11 cellular contexts compared by ENCODE assay signal in the genomic region with DNA sequence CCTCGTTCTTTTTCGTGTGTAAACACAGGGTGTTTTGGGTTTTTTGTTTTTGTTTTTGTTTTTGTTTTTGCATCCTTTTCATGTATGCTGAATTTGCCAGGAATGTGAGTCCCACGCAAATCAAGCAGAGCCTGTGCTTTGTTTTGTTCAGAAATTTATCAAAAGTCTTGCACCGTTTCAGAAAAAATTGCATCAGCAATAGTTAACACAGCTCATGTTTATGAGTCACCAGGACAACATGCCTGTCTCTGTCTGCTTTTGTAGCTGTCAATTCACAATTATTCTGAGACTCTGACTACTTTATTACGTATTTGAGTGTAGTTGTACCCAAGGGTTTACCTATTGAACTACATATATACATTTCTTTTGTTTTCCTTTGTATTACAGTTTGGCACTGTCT. TPM values are rescaled to one million over a fixed set of nuclear protein-coding genes. Genes with fewer than 3 reads are reported as not detected.
DNase-seq lines count a peak whose midpoint lies in the region; ATAC-seq and TF ChIP-seq lines count a peak whose summit lies in the region.
"Had no signal": no experiment of that assay in that cellular context is flagged by ENCODE, and none has a peak within 500 bp of the region (broad histone marks: within the 10 kb centered on the region; RNA-seq: fewer than 3 reads in every experiment).

No MANE protein-coding gene starts in this region.

- H3K36me3 ChIP-seq in BLaER1: peaks cover 10% of the 10 kb centered on the region
- H3K36me3 ChIP-seq in aorta (ENCODE audit: control insufficient read depth in 1 of 2, insufficient read depth in 2 of 2, low read length in 1 of 2): no peaks in the 10 kb centered on the region

- no peak overlapping the region for H3K4me3 Mint-ChIP-seq in activated T-helper 2 cell treated with anti-CD3 and anti-CD28 coated beads, Interferon-gamma antibody, Interleukin-2, Interleukin-4, amounts not matched to agents 10 μg/mL and 5 μg/mL and 100 μg/mL, durations not matched to agents 14 hours and 24 hours and 36 hours (ENCODE audit: low read depth)
- H3K4me3 Mint-ChIP-seq: natural killer cell treated with Interleukin-12 subunit alpha and Interleukin-12 subunit beta and Interleukin-15 and Interleukin-18, amount 100 ng/mL, for 72 hours; stimulated activated naive B cell treated with anti-CD40 and anti-IgM and Interleukin-4, amounts not matched to agents 10 μg/mL and 1 μg/mL and 100 μg/mL, for 72 hours had no signal

- TF ChIP-seq CTCF in foreskin fibroblast (IDR thresholded peaks at IDR 0.05; ENCODE audit: low read depth, low read length): no peak

- 0 out of 2 replicates have a peak overlapping the region, but pooled peaks have one; percentile 6 for H3K9ac ChIP-seq in BLaER1

- H3K9me3 ChIP-seq in BLaER1 (no peaks in the 10 kb centered on the region), aorta (ENCODE audit: control insufficient read depth, low read length) (no peaks in the 10 kb centered on the region)

- DNase-seq in HPDE6-E6E7 (ENCODE audit: extremely low spot score): peak; percentile 59
- no peak for DNase-seq in activated T-helper 2 cell treated with anti-CD3 and anti-CD28 coated beads, Interferon-gamma antibody, Interleukin-2, Interleukin-4, amounts not matched to agents 10 μg/mL and 5 μg/mL and 100 μg/mL, durations not matched to agents 14 hours and 24 hours and 36 hours (ENCODE audit: low spot score)
- peak; percentile 33 to 81 for DNase-seq in foreskin fibroblast
- no peak for DNase-seq in hypothalamus (lab: John Stamatoyannopoulos, UW)
- no peak for DNase-seq in NCI-H1694 (lab: John Stamatoyannopoulos, UW)
- no peak for DNase-seq in AG08396 (ENCODE audit: low spot score)
- DNase-seq in aorta: no peak
- DNase-seq: MM.1S; stimulated activated naive B cell treated with anti-CD40 and anti-IgM and Interleukin-4, amounts not matched to agents 10 μg/mL and 1 μg/mL and 100 μg/mL, for 72 hours had no signal

- H3K9me3 Mint-ChIP-seq in activated T-helper 2 cell treated with anti-CD3 and anti-CD28 coated beads, Interferon-gamma antibody, Interleukin-2, Interleukin-4, amounts not matched to agents 10 μg/mL and 5 μg/mL and 100 μg/mL, durations not matched to agents 14 hours and 24 hours and 36 hours: no peaks in the 10 kb centered on the region
- H3K9me3 Mint-ChIP-seq: natural killer cell treated with Interleukin-12 subunit alpha and Interleukin-12 subunit beta and Interleukin-15 and Interleukin-18, amount 100 ng/mL, for 72 hours had no signal

- intact Hi-C loops in activated T-helper 2 cell treated with anti-CD3 and anti-CD28 coated beads, Interferon-gamma antibody, Interleukin-2, Interleukin-4, amounts not matched to agents 10 μg/mL and 5 μg/mL and 100 μg/mL, durations not matched to agents 14 hours and 24 hours and 36 hours (cut with micrococcal nuclease): no loop called here
- intact Hi-C loops in aorta (cut with DNase I): loop anchor here in 1 of 2 donors (2.0 kb wide), 1 partner anchor 289 kb away; no protein-coding TSS in a partner anchor

- H3K27me3 Mint-ChIP-seq in activated T-helper 2 cell treated with anti-CD3 and anti-CD28 coated beads, Interferon-gamma antibody, Interleukin-2, Interleukin-4, amounts not matched to agents 10 μg/mL and 5 μg/mL and 100 μg/mL, durations not matched to agents 14 hours and 24 hours and 36 hours (ENCODE audit: low read depth): no peaks in the 10 kb centered on the region
- H3K27me3 Mint-ChIP-seq: natural killer cell treated with Interleukin-12 subunit alpha and Interleukin-12 subunit beta and Interleukin-15 and Interleukin-18, amount 100 ng/mL, for 72 hours; stimulated activated naive B cell treated with anti-CD40 and anti-IgM and Interleukin-4, amounts not matched to agents 10 μg/mL and 1 μg/mL and 100 μg/mL, for 72 hours had no signal

- 82 to 88% methylated on average over 5 of the region's 5 CpGs for WGBS in aorta, 2 donors

- ATAC-seq in aorta (ENCODE audit: low FRiP score): no peak
- ATAC-seq: stimulated activated naive B cell treated with anti-CD40 and anti-IgM and Interleukin-4, amounts not matched to agents 10 μg/mL and 1 μg/mL and 100 μg/mL, for 72 hours had no signal

- H3K27ac Mint-ChIP-seq in activated T-helper 2 cell treated with anti-CD3 and anti-CD28 coated beads, Interferon-gamma antibody, Interleukin-2, Interleukin-4, amounts not matched to agents 10 μg/mL and 5 μg/mL and 100 μg/mL, durations not matched to agents 14 hours and 24 hours and 36 hours: peak overlapping the region; percentile 40
- H3K27ac Mint-ChIP-seq: stimulated activated naive B cell treated with anti-CD40 and anti-IgM and Interleukin-4, amounts not matched to agents 10 μg/mL and 1 μg/mL and 100 μg/mL, for 72 hours had no signal

- H3K27ac ChIP-seq in BLaER1 (no peak overlapping the region), aorta (ENCODE audit: low read depth in 1 of 2, low read length in 2 of 2) (no peak overlapping the region)

- no peaks in the 10 kb centered on the region for H3K27me3 ChIP-seq in BLaER1
- no peaks in the 10 kb centered on the region for H3K27me3 ChIP-seq in aorta (ENCODE audit: control insufficient read depth in 1 of 2, insufficient read depth in 2 of 2, low read length in 1 of 2)

- H3K4me2 ChIP-seq in BLaER1: no peak overlapping the region

- no peaks in the 10 kb centered on the region for H4K20me1 ChIP-seq in BLaER1

- H3K4me1 Mint-ChIP-seq in activated T-helper 2 cell treated with anti-CD3 and anti-CD28 coated beads, Interferon-gamma antibody, Interleukin-2, Interleukin-4, amounts not matched to agents 10 μg/mL and 5 μg/mL and 100 μg/mL, durations not matched to agents 14 hours and 24 hours and 36 hours (ENCODE audit: low read depth): peaks cover 14% of the 10 kb centered on the region
- H3K4me1 Mint-ChIP-seq: stimulated activated naive B cell treated with anti-CD40 and anti-IgM and Interleukin-4, amounts not matched to agents 10 μg/mL and 1 μg/mL and 100 μg/mL, for 72 hours had no signal

- no peak overlapping the region for H3K4me3 ChIP-seq in BLaER1
- no peak overlapping the region for H3K4me3 ChIP-seq in foreskin fibroblast (ENCODE audit: low read depth in 1 of 2, low read length in 2 of 2)
- no peak overlapping the region for H3K4me3 ChIP-seq in aorta (ENCODE audit: low read length in 2 of 2)

- no peaks in the 10 kb centered on the region for H3K4me1 ChIP-seq in BLaER1
- no peaks in the 10 kb centered on the region for H3K4me1 ChIP-seq in aorta (ENCODE audit: control insufficient read depth in 1 of 2, insufficient read depth in 2 of 2, low read length in 2 of 2)

- peaks cover 13% of the 10 kb centered on the region for H3K36me3 Mint-ChIP-seq in activated T-helper 2 cell treated with anti-CD3 and anti-CD28 coated beads, Interferon-gamma antibody, Interleukin-2, Interleukin-4, amounts not matched to agents 10 μg/mL and 5 μg/mL and 100 μg/mL, durations not matched to agents 14 hours and 24 hours and 36 hours (ENCODE audit: low read depth)
- H3K36me3 Mint-ChIP-seq: natural killer cell treated with Interleukin-12 subunit alpha and Interleukin-12 subunit beta and Interleukin-15 and Interleukin-18, amount 100 ng/mL, for 72 hours had no signal

RNA-seq across cellular contexts. Expression of a gene that starts 38.3 kb away (rescaled TPM):
- 33.6 and 34.3 TPM in 2 replicates for total RNA-seq in activated T-helper 2 cell treated with anti-CD3 and anti-CD28 coated beads, Interferon-gamma antibody, Interleukin-2, Interleukin-4, amounts not matched to agents 10 μg/mL and 5 μg/mL and 100 μg/mL, durations not matched to agents 14 hours and 24 hours and 36 hours
- 10 to 100 TPM; 11.6 to 13.5 TPM for total RNA-seq in aorta
- polyA plus RNA-seq in aorta: 10 to 100 TPM; 13.7 to 14.4 TPM

RNA-seq across cellular contexts. Expression of a gene that starts 43.5 kb away (rescaled TPM):
- total RNA-seq in activated T-helper 2 cell treated with anti-CD3 and anti-CD28 coated beads, Interferon-gamma antibody, Interleukin-2, Interleukin-4, amounts not matched to agents 10 μg/mL and 5 μg/mL and 100 μg/mL, durations not matched to agents 14 hours and 24 hours and 36 hours: 18.3 and 19.2 TPM in 2 replicates
- 100 to 1,000 TPM; 183 to 222 TPM for total RNA-seq in aorta
- polyA plus RNA-seq in aorta: 10 to 100 TPM; 11.7 to 12.3 TPM

RNA-seq across cellular contexts. Expression of a gene that starts 50.4 kb away (rescaled TPM):
- 22.2 and 23.3 TPM in 2 replicates for total RNA-seq in activated T-helper 2 cell treated with anti-CD3 and anti-CD28 coated beads, Interferon-gamma antibody, Interleukin-2, Interleukin-4, amounts not matched to agents 10 μg/mL and 5 μg/mL and 100 μg/mL, durations not matched to agents 14 hours and 24 hours and 36 hours
- total RNA-seq in aorta: 10 to 100 TPM; 51.1 to 56.5 TPM
- polyA plus RNA-seq in aorta: 10 to 100 TPM; 17.4 to 23.1 TPM

Comparison
In these comparisons a context has a peak if more than half of its experiments do, and no peak if none do; other contexts are left out.
1. DNase-seq: peak in HPDE6-E6E7 (single experiment) and foreskin fibroblast (2 of 2); none in activated T-helper 2 cell treated with anti-CD3 and anti-CD28 coated beads, Interferon-gamma antibody, Interleukin-2, Interleukin-4, amounts not matched to agents 10 μg/mL and 5 μg/mL and 100 μg/mL, durations not matched to agents 14 hours and 24 hours and 36 hours (single experiment), hypothalamus (0 of 51), NCI-H1694 (single experiment), AG08396 (single experiment) and aorta (0 of 2).